Comparison of ENCODE assay signal across 18 cellular contexts in genomic region chr6:35203680-35204079, GRCh38. TPM values are rescaled to one million over a fixed set of nuclear protein-coding genes. Genes with fewer than 3 reads are reported as not detected.
A peak's percentile ranks its signal among the peaks of the same experiment; 100 is the strongest.
DNase-seq lines count a peak whose midpoint lies in the region; ATAC-seq and TF ChIP-seq lines count a peak whose summit lies in the region.
"Had no signal": no experiment of that assay in that cellular context is flagged by ENCODE, and none has a peak within 500 bp of the region (broad histone marks: within the 10 kb centered on the region; RNA-seq: fewer than 3 reads in every experiment).

No MANE protein-coding gene starts in this region.

- H2AFZ ChIP-seq in osteoblast (ENCODE audit: low read length), result peak overlapping the region; percentile 36

- H3K4me3 ChIP-seq in osteoblast (ENCODE audit: insufficient read depth, low read length), result no peak overlapping the region
- H3K4me3 ChIP-seq in SJCRH30, result no peak overlapping the region
- H3K4me3 ChIP-seq: K562, Peyer's patch had no signal

- H3K79me2 ChIP-seq in osteoblast (ENCODE audit: insufficient read depth, low read length), result no peaks in the 10 kb centered on the region

- DNase-seq in AG20443 (ENCODE audit: low spot score) (peak; percentile 29), M059J (ENCODE audit: low read depth) (peak; percentile 33), astrocyte of the hippocampus (ENCODE audit: low read depth, low spot score) (peak; percentile 39), osteoblast (ENCODE audit: insufficient read length, low spot score, missing footprints) (peak; percentile 39), SJCRH30 (no peak)
- DNase-seq: Caco-2, EL, HCEC 1CT, NCI-H1105 treated with DMSO at 0.1 percent for 48 hours, NCI-H187, NCI-H446 treated with DMSO at 0.1 percent for 48 hours, NCI-H774, Peyer's patch, SHP77 treated with DMSO at 0.1 percent for 48 hours had no signal

- no peak overlapping the region for H3K4me2 ChIP-seq in osteoblast (ENCODE audit: insufficient read depth, low read length)

- no peak for TF ChIP-seq CTCF in osteoblast (IDR thresholded peaks at IDR 0.05; ENCODE audit: extremely low read depth, low read depth, low read length)

- H3K27me3 ChIP-seq in osteoblast (ENCODE audit: insufficient read depth, low read length) (no peaks in the 10 kb centered on the region), SJCRH30 (0 out of 2 replicates have a peak, but pooled peaks cover 6% of the 10 kb centered on the region)
- H3K27me3 ChIP-seq: Peyer's patch had no signal

- ATAC-seq in GM19035 (IDR thresholded peaks at IDR 0.05; ENCODE audit: unreplicated experiment) (no peak), HG03280 (IDR thresholded peaks at IDR 0.05; ENCODE audit: unreplicated experiment) (no peak)
- ATAC-seq: K562 had no signal

- H3K36me3 ChIP-seq in osteoblast (ENCODE audit: insufficient read depth, low read length) (no peaks in the 10 kb centered on the region), SJCRH30 (no peaks in the 10 kb centered on the region)
- H3K36me3 ChIP-seq: Peyer's patch had no signal

- peak overlapping the region; percentile 37 for H3K27ac ChIP-seq in osteoblast (ENCODE audit: low read depth, low read length)
- H3K27ac ChIP-seq in SJCRH30, result no peak overlapping the region
- H3K27ac ChIP-seq: Peyer's patch had no signal

- H4K20me1 ChIP-seq in osteoblast (ENCODE audit: insufficient read depth, low read length), result no peaks in the 10 kb centered on the region

- peaks cover 53% of the 10 kb centered on the region for H3K4me1 ChIP-seq in osteoblast (ENCODE audit: insufficient read depth, low read length)
- no peaks in the 10 kb centered on the region; the same call in 1 of the 2 replicates for H3K4me1 ChIP-seq in SJCRH30
- H3K4me1 ChIP-seq: Caco-2, Peyer's patch had no signal

- H3K9me3 ChIP-seq in osteoblast (ENCODE audit: low read depth, low read length) (no peaks in the 10 kb centered on the region), SJCRH30 (replicated peaks) (no peaks in the 10 kb centered on the region)
- H3K9me3 ChIP-seq: Caco-2, Peyer's patch had no signal

RNA-seq across cellular contexts. Expression of gene SCUBE3, which starts 10.1 kb away (rescaled TPM):
- 0.12 TPM in 1 of 2 replicates, not detected in the other for total RNA-seq in M059J (2014; rRNA removed; shearing (Covaris generic))
- 30.4 and 62.5 TPM in 2 replicates for total RNA-seq in osteoblast
- 0.28 and 0.36 TPM in 2 replicates for total RNA-seq in SJCRH30 (2014; rRNA removed; shearing (Covaris generic))
- total RNA-seq: K562, MCF 10A, Peyer's patch had no signal

RNA-seq across cellular contexts. Expression of gene ZNF76, which starts 55.9 kb away (rescaled TPM):
- 12.5 and 20.8 TPM in 2 replicates for total RNA-seq in M059J (2014; rRNA removed; shearing (Covaris generic))
- total RNA-seq in osteoblast, result 19.9 and 22.7 TPM in 2 replicates
- 8.2 and 8.3 TPM in 2 replicates for total RNA-seq in SJCRH30 (2014; rRNA removed; shearing (Covaris generic))

Comparison
In these comparisons a context has a peak if more than half of its experiments do, and no peak if none do; other contexts are left out.
1. DNase-seq: peak in AG20443 (single experiment), M059J (single experiment), astrocyte of the hippocampus (single experiment) and osteoblast (single experiment); none in SJCRH30 (0 of 2).
2. RNA of gene SCUBE3, which starts 10.1 kb away (total RNA-seq): 30.4 to 62.5 TPM in osteoblast; 0.28 to 0.36 TPM in SJCRH30 and 0.12 TPM in M059J; every median in the first group is over 10 times any median in the second.